ENCODE assay signal across 8 cellular contexts in genomic region chrX:141278306-141278705, GRCh38. TPM values are rescaled to one million over a fixed set of nuclear protein-coding genes. Genes with fewer than 3 reads are reported as not detected.
DNase-seq lines count a peak whose midpoint lies in the region; ATAC-seq and TF ChIP-seq lines count a peak whose summit lies in the region.

No MANE protein-coding gene starts in this region.

- H3K36me3 ChIP-seq in BJ (ENCODE audit: control insufficient read depth, insufficient read depth, low read length): no peaks in the 10 kb centered on the region
- no peaks in the 10 kb centered on the region for H3K36me3 ChIP-seq in Panc1 (ENCODE audit: control insufficient read depth, insufficient read depth, low read length)
- H3K36me3 ChIP-seq in upper lobe of right lung: no peaks in the 10 kb centered on the region

- POLR2A ChIA-PET in BJ (lab: Charles Lee) (no interaction called here), HEK293T (lab: Yijun Ruan, JAX) (no interaction called here), Panc1 (lab: Charles Lee) (no interaction called here)

- DNase-seq in BJ (ENCODE audit: low read depth) (no peak), HEK293T (ENCODE audit: extremely low spot score) (peak; percentile 24), Panc1 (ENCODE audit: low read depth, low spot score) (no peak), fibroblast of villous mesenchyme (ENCODE audit: low read depth) (peak; percentile 23), upper lobe of right lung (no peak), NCI-H510A (lab: John Stamatoyannopoulos, UW) (no peak), germinal center (ENCODE audit: low spot score) (no peak)

- H3K9me3 ChIP-seq in Panc1 (ENCODE audit: control insufficient read depth, insufficient read depth, low read depth, low read length) (no peaks in the 10 kb centered on the region), upper lobe of right lung (no peaks in the 10 kb centered on the region)

- H3K4me1 ChIP-seq in Panc1 (ENCODE audit: control insufficient read depth, insufficient read depth, low read length): no peaks in the 10 kb centered on the region
- no peaks in the 10 kb centered on the region for H3K4me1 ChIP-seq in upper lobe of right lung

- peak; percentile 60; the same call in 1 of the 2 replicates for ATAC-seq in Panc1
- peak; percentile 70 for ATAC-seq in upper lobe of right lung
- no peak for ATAC-seq in GM18498 (IDR thresholded peaks at IDR 0.05; ENCODE audit: unreplicated experiment)

- H3K27me3 ChIP-seq in BJ (ENCODE audit: control insufficient read depth, insufficient read depth, low read length) (no peaks in the 10 kb centered on the region), Panc1 (ENCODE audit: control insufficient read depth, insufficient read depth, low read length) (no peaks in the 10 kb centered on the region), upper lobe of right lung (no peaks in the 10 kb centered on the region)

- BruUV-seq in Panc1 (replicated peaks; lab: Mats Ljungman, UMichigan): no TSS peak

- in situ Hi-C loops in Panc1 (cut with HindIII; ENCODE audit: low pct_unique_long_range_greater_than_20kb, low sequenced_read_pairs): no loop called here

- peak; percentile 50 for TF ChIP-seq CTCF in BJ (IDR thresholded peaks at IDR 0.05; ENCODE audit: insufficient read depth, low read depth, low read length)
- peak; percentile 76 for TF ChIP-seq CTCF in Panc1 (IDR thresholded peaks at IDR 0.05)
- peak; percentile 62 for TF ChIP-seq CTCF in fibroblast of villous mesenchyme (IDR thresholded peaks at IDR 0.05; ENCODE audit: insufficient read depth, low read depth, low read length)
- TF ChIP-seq CTCF in upper lobe of right lung (IDR thresholded peaks at IDR 0.05): peak; percentile 57

- H3K27ac ChIP-seq in Panc1 (ENCODE audit: low read length) (no peak overlapping the region), upper lobe of right lung (no peak overlapping the region)

- CTCF ChIA-PET in BJ (lab: Yijun Ruan, JAX) (interaction anchor here (0.9 to 1.3 kb wide), 3 partner anchors 14 to 517 kb away, joined by 3 read pairs; no protein-coding TSS in a partner anchor), HEK293T (lab: Yijun Ruan, JAX) (interaction anchor here (0.6 to 2.0 kb wide), 6 partner anchors 36 to 517 kb away, joined by 3 to 11 read pairs (median 4); no protein-coding TSS in a partner anchor), Panc1 (lab: Charles Lee) (no interaction called here)

- H3K4me3 ChIP-seq in BJ (ENCODE audit: low read depth, low read length) (no peak overlapping the region), Panc1 (ENCODE audit: low read depth in 2 of 2, low read length in 2 of 2) (no peak overlapping the region), fibroblast of villous mesenchyme (ENCODE audit: low read depth, low read length) (no peak overlapping the region), upper lobe of right lung (no peak overlapping the region)

- intact Hi-C loops in Panc1 (cut with micrococcal nuclease; ENCODE audit: unreplicated experiment) (loop anchor here (5.0 kb wide), 1 partner anchor 361 kb away; no protein-coding TSS in a partner anchor), upper lobe of right lung (cut with DNase I) (no loop called here)

TF ChIP-seq in HEK293T, 16 proteins besides CTCF, POLR2A, EP300 and RAD21:
- TF ChIP-seq ARNT (IDR thresholded peaks at IDR 0.05): no peak
- no peak for TF ChIP-seq BHLHE40 (IDR thresholded peaks at IDR 0.05; ENCODE audit: borderline replicate concordance)
- TF ChIP-seq FOXA1 (IDR thresholded peaks at IDR 0.05): no peak
- TF ChIP-seq SP1 (IDR thresholded peaks at IDR 0.05): no peak
- TF ChIP-seq ELF4 (IDR thresholded peaks at IDR 0.05): no peak
- no peak for TF ChIP-seq TARDBP (IDR thresholded peaks at IDR 0.05)
- TF ChIP-seq ZNF384 (IDR thresholded peaks at IDR 0.05): no peak
- no peak for TF ChIP-seq PKNOX1 (IDR thresholded peaks at IDR 0.05)

RNA-seq across cellular contexts. Expression of gene SPANXC, which starts 36.0 kb away (rescaled TPM):
- not detected in 2 replicates for polyA plus RNA-seq in BJ (2011; rRNA removed)
- polyA minus RNA-seq in BJ (2011; rRNA and poly(A)+ RNA removed): not detected in 2 replicates
- total RNA-seq in Panc1 (2021; ENCODE audit: unreplicated experiment): not detected
- not detected for polyA plus RNA-seq in Panc1 (2012; ENCODE audit: insufficient read length)
- not detected in 2 replicates for total RNA-seq in fibroblast of villous mesenchyme
- not detected for total RNA-seq in upper lobe of right lung

Comparison
In these comparisons a context has a peak if more than half of its experiments do, and no peak if none do; other contexts are left out.
1. DNase-seq: peak in HEK293T (single experiment) and fibroblast of villous mesenchyme (single experiment); none in BJ (single experiment), Panc1 (single experiment), upper lobe of right lung (single experiment), NCI-H510A (single experiment) and germinal center (single experiment).
2. Peak in every context shown above with its lines, with median percentiles within 50 percentile points of each other: CTCF ChIP-seq.